In genomic region chr16:28277537-28278388, GRCh38 we compare ENCODE assay signal across 8 cellular contexts. TPM values are rescaled to one million over a fixed set of nuclear protein-coding genes. Genes with fewer than 3 reads are reported as not detected.
DNase-seq lines count a peak whose midpoint lies in the region; ATAC-seq and TF ChIP-seq lines count a peak whose summit lies in the region.

No MANE protein-coding gene starts in this region.

- DNase-seq in DMS153 treated with DMSO at 0.1 percent for 48 hours (lab: John Stamatoyannopoulos, UW; ENCODE audit: unreplicated experiment) (peak; percentile 79), activated T-cell treated with anti-CD3 and anti-CD28 coated beads for 4 hours (peak; percentile 85), epithelial cell of proximal tubule (ENCODE audit: low read depth) (no peak)
- DNase-seq in stimulated activated CD8-positive, alpha-beta memory T cell treated with anti-CD3 and anti-CD28 coated beads, Interleukin-4, amount 100 ng/mL, for 1 hour (ENCODE audit: low read depth in 2 of 2, low spot score in 1 of 2), result peak; percentile 80 to 84

- no peaks in the 10 kb centered on the region for H3K79me2 ChIP-seq in OCI-LY3 (ENCODE audit: low read length)

- H3K4me1 ChIP-seq in HUES64 (ENCODE audit: insufficient read depth, low read length) (no peaks in the 10 kb centered on the region), OCI-LY3 (ENCODE audit: low read length) (peaks cover 6% of the 10 kb centered on the region; the same call in 1 of the 2 replicates), mucosa of rectum (ENCODE audit: control insufficient read depth in 2 of 2, insufficient read depth in 2 of 2, low read length in 2 of 2) (peaks cover 0 to 3% of the 10 kb centered on the region in 2 donors)

- peak overlapping the region; percentile 60 for H3K4me3 ChIP-seq in HUES64 (ENCODE audit: low read length)
- H3K4me3 ChIP-seq in OCI-LY3 (ENCODE audit: low read length), result peak overlapping the region; percentile 69
- H3K4me3 ChIP-seq in epithelial cell of proximal tubule (ENCODE audit: low read depth, low read length), result peak overlapping the region; percentile 55
- peak overlapping the region; percentile 44 to 60 for H3K4me3 ChIP-seq in mucosa of rectum (ENCODE audit: low read length in 2 of 2)

- peak; percentile 89 for TF ChIP-seq CTCF in OCI-LY3 (IDR thresholded peaks at IDR 0.05; ENCODE audit: low read depth, low read length)
- TF ChIP-seq CTCF in epithelial cell of proximal tubule (conservative IDR thresholded peaks at IDR 0.05; ENCODE audit: low read depth, low read length), result peak; percentile 88

- H3K27ac ChIP-seq in HUES64 (ENCODE audit: low read depth, low read length) (peak overlapping the region; percentile 61; the same call in 1 of the 2 replicates), OCI-LY3 (ENCODE audit: low read length) (no peak overlapping the region), mucosa of rectum (ENCODE audit: low read depth in 2 of 2, low read length in 2 of 2) (no peak overlapping the region)

- ATAC-seq in HG02973 (IDR thresholded peaks at IDR 0.05; ENCODE audit: unreplicated experiment), result no peak

- WGBS in HUES64, result 6% methylated on average over 40 of the region's 44 CpGs

- H3K4me2 ChIP-seq in OCI-LY3 (ENCODE audit: low read length), result peak overlapping the region; percentile 90

- peak overlapping the region; percentile 80 for H3K9ac ChIP-seq in HUES64 (ENCODE audit: low read depth, low read length)
- H3K9ac ChIP-seq in OCI-LY3 (ENCODE audit: low read length), result no peak overlapping the region; the same call in 1 of the 2 replicates
- H3K9ac ChIP-seq in mucosa of rectum (ENCODE audit: low read depth in 1 of 2, low read length in 2 of 2), result peak overlapping the region in 1 of 2 donors; percentile 14

- H4K20me1 ChIP-seq in OCI-LY3 (ENCODE audit: insufficient read depth, low read length), result no peaks in the 10 kb centered on the region

- H3K27me3 ChIP-seq in HUES64 (ENCODE audit: insufficient read depth, low read length) (peaks cover 8% of the 10 kb centered on the region), OCI-LY3 (ENCODE audit: low read depth, low read length) (peaks cover 32% of the 10 kb centered on the region), mucosa of rectum (ENCODE audit: control insufficient read depth in 2 of 2, insufficient read depth in 2 of 2, low read length in 2 of 2) (peaks cover 0 to 2% of the 10 kb centered on the region in 2 donors)

- H2AFZ ChIP-seq in OCI-LY3 (ENCODE audit: low read depth, low read length), result peak overlapping the region; percentile 63; the same call in 1 of the 2 replicates

- no peaks in the 10 kb centered on the region for H3K36me3 ChIP-seq in HUES64 (ENCODE audit: insufficient read depth, low read length)
- no peaks in the 10 kb centered on the region for H3K36me3 ChIP-seq in OCI-LY3 (replicated peaks; ENCODE audit: low read depth, low read length)
- no peaks in the 10 kb centered on the region for H3K36me3 ChIP-seq in mucosa of rectum (ENCODE audit: control insufficient read depth in 2 of 2, insufficient read depth in 2 of 2, low read length in 2 of 2)

- H3K9me3 ChIP-seq in HUES64 (ENCODE audit: insufficient read depth, low read depth, low read length) (no peaks in the 10 kb centered on the region), OCI-LY3 (ENCODE audit: insufficient read depth, low read length) (no peaks in the 10 kb centered on the region), mucosa of rectum (ENCODE audit: control insufficient read depth in 2 of 2, low read length in 2 of 2) (no peaks in the 10 kb centered on the region)

RNA-seq across cellular contexts. Expression of gene SBK1, which starts 14.6 kb away (rescaled TPM):
- polyA plus RNA-seq in HUES64 (2013, experiment 1 of 2), result 37.8 TPM
- 43.9 TPM for polyA plus RNA-seq in HUES64 (2013, experiment 2 of 2)
- total RNA-seq in epithelial cell of proximal tubule, result 1.4 and 4.8 TPM in 2 replicates
